In the genomic region with DNA sequence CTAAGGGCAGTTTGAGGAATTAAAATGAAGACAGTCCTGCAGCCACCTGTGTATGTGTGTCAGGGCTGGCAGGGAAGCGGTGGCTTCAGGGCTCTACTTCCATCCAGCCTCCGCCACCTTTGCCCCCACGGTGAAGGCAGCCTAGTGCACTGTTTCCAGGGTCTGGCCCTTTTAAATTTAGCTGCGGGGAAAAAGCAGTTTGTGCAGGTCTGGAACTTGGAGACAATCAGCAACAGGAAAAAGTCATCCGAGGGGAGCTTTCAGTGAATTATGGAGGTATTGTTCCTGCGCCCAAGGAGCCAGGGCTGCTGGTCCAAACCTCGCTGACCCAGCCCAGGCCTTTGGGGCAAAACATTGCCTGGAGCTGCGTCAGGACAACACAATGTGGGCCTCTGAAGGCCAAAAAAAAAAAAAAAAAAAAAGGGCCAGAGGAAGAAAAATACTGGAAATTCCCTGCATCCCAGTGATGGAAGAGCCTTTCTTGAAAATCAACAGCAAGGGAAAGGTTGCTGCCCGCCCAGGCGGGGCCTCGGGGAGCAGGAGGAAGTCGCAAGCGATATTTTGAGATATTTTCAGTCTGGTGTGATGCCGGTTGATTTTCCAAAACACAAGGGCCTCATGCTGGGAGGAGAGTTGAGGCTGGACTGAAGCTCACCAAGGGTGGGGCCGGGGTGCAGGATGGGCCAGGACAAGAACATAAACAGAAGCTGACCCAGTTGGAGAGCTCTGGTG, we compare ENCODE assay signal across 18 cellular contexts. TPM values are rescaled to one million over a fixed set of nuclear protein-coding genes. Genes with fewer than 3 reads are reported as not detected.
DNase-seq lines count a peak whose midpoint lies in the region; ATAC-seq and TF ChIP-seq lines count a peak whose summit lies in the region.
"Had no signal": no experiment of that assay in that cellular context is flagged by ENCODE, and none has a peak within 500 bp of the region (broad histone marks: within the 10 kb centered on the region; RNA-seq: fewer than 3 reads in every experiment).

No MANE protein-coding gene starts in this region.

- no peak overlapping the region for H3K23ac ChIP-seq in trophoblast cell (ENCODE audit: low read length)

- H3K4ac ChIP-seq in trophoblast cell (ENCODE audit: low read depth, low read length): no peak overlapping the region

- WGBS in heart right ventricle, 2 donors: 43 to 61% methylated on average over 15 of the region's 15 CpGs
- WGBS in trophoblast cell (ENCODE audit: extremely low coverage, insufficient coverage, insufficient read length): no CpG with 5 or more reads among the region's 15 CpGs
- 62 to 65% methylated on average over 15 of the region's 15 CpGs for WGBS in upper lobe of left lung, 2 donors

- no peaks in the 10 kb centered on the region for H3K79me2 ChIP-seq in trophoblast cell (ENCODE audit: control insufficient read depth, insufficient read depth, low read length, poor library complexity)

- no peak overlapping the region for H3K18ac ChIP-seq in trophoblast cell (ENCODE audit: low read length)

- H2BK12ac ChIP-seq in trophoblast cell (ENCODE audit: low read length): peak overlapping the region; percentile 56

- H3K4me3 ChIP-seq in ascending aorta (no peak overlapping the region), heart right ventricle (no peak overlapping the region), trophoblast cell (ENCODE audit: low read depth, low read length) (no peak overlapping the region), upper lobe of left lung (no peak overlapping the region)
- H3K4me3 ChIP-seq: K562, pancreas, tibial nerve had no signal

- no peak overlapping the region for H4K12ac ChIP-seq in trophoblast cell (ENCODE audit: low read depth, low read length)

- H3K4me1 ChIP-seq in ascending aorta (peaks cover 0 to 2% of the 10 kb centered on the region in 2 donors), heart right ventricle (peaks cover 14 to 56% (median 35%) of the 10 kb centered on the region in 9 donors), trophoblast cell (ENCODE audit: control insufficient read depth in 1 of 2, insufficient read depth in 2 of 2, low read length in 2 of 2) (peaks cover 5 to 10% of the 10 kb centered on the region in 2 experiments), upper lobe of left lung (peaks cover 12 to 16% (median 14%) of the 10 kb centered on the region in 4 donors)
- H3K4me1 ChIP-seq: foreskin keratinocyte, pancreas had no signal

- peak overlapping the region; percentile 6 for H2BK5ac ChIP-seq in trophoblast cell (ENCODE audit: low read depth, low read length, poor library complexity)

- H4K8ac ChIP-seq in trophoblast cell (ENCODE audit: low read depth, low read length): peak overlapping the region; percentile 36

- H2AFZ ChIP-seq in trophoblast cell (ENCODE audit: insufficient read depth, low read length, poor library complexity): no peak overlapping the region

- no peak overlapping the region for H3K4me2 ChIP-seq in trophoblast cell (ENCODE audit: low read length)

- no peaks in the 10 kb centered on the region for H3K36me3 ChIP-seq in ascending aorta
- no peaks in the 10 kb centered on the region for H3K36me3 ChIP-seq in heart right ventricle
- H3K36me3 ChIP-seq in trophoblast cell (ENCODE audit: control insufficient read depth in 1 of 2, insufficient read depth in 2 of 2, low read length in 2 of 2): no peaks in the 10 kb centered on the region
- no peaks in the 10 kb centered on the region for H3K36me3 ChIP-seq in upper lobe of left lung
- H3K36me3 ChIP-seq: pancreas, tibial nerve had no signal

- no peak overlapping the region for H3K9ac ChIP-seq in trophoblast cell (ENCODE audit: low read length)

- no peaks in the 10 kb centered on the region for H3K79me1 ChIP-seq in trophoblast cell (ENCODE audit: low read length)

- peak overlapping the region; percentile 7 for H3K14ac ChIP-seq in trophoblast cell (ENCODE audit: low read length)

- intact Hi-C loops in ascending aorta (cut with DNase I): no loop called here
- intact Hi-C loops in heart right ventricle (cut with DNase I): loop anchor here in 6 of 10 donors (2.0 to 10.0 kb wide), 4 partner anchors 52 to 129 kb away; no protein-coding TSS in a partner anchor

- no peak for TF ChIP-seq POLR2A in upper lobe of left lung (IDR thresholded peaks at IDR 0.05)

- DNase-seq in ascending aorta (ENCODE audit: low spot score in 2 of 2): no peak
- DNase-seq in heart right ventricle: peak; percentile 51 to 70
- peak; percentile 25 to 68 for DNase-seq in trophoblast cell
- peak in 1 of 2 donors; percentile 56 for DNase-seq in upper lobe of left lung
- no peak for DNase-seq in foreskin melanocyte
- DNase-seq: activated naive CD4-positive, alpha-beta T cell; anterior cingulate cortex; DND-41; foreskin keratinocyte; left colon; NCI-H2081 treated with DMSO at 0.1 percent for 48 hours; NCI-H510A; pancreas had no signal

- peak overlapping the region; percentile 66 for H4K91ac ChIP-seq in trophoblast cell (ENCODE audit: low read depth, low read length)

- TF ChIP-seq CTCF in ascending aorta (IDR thresholded peaks at IDR 0.05) (no peak), heart right ventricle (IDR thresholded peaks at IDR 0.05) (no peak), upper lobe of left lung (IDR thresholded peaks at IDR 0.05) (no peak)

- ATAC-seq in heart right ventricle (peak; percentile 45 to 87 (median 82)), upper lobe of left lung (ENCODE audit: low FRiP score in 2 of 2) (peak in 1 of 2 donors; percentile 54), GM21515 (IDR thresholded peaks at IDR 0.05; ENCODE audit: unreplicated experiment) (no peak), HG02763 (IDR thresholded peaks at IDR 0.05; ENCODE audit: unreplicated experiment) (no peak)
- ATAC-seq: foreskin keratinocyte, K562, left colon, pancreas had no signal

- peak overlapping the region; percentile 11 to 43 for H3K27ac ChIP-seq in ascending aorta
- peak overlapping the region in 9 of 10 donors; percentile 30 to 71 (median 59) for H3K27ac ChIP-seq in heart right ventricle
- peak overlapping the region; percentile 57 for H3K27ac ChIP-seq in trophoblast cell (ENCODE audit: low read depth, low read length)
- H3K27ac ChIP-seq in upper lobe of left lung: peak overlapping the region; percentile 1 to 73 (median 59)
- H3K27ac ChIP-seq: foreskin keratinocyte, pancreas, RWPE1 had no signal

- no peak for TF ChIP-seq EP300 in upper lobe of left lung (IDR thresholded peaks at IDR 0.05)

- H3K27me3 ChIP-seq in ascending aorta (no peaks in the 10 kb centered on the region), heart right ventricle (peaks cover 0 to 21% (median 0%) of the 10 kb centered on the region in 7 donors), trophoblast cell (ENCODE audit: insufficient read depth, low read length) (no peaks in the 10 kb centered on the region), upper lobe of left lung (no peaks in the 10 kb centered on the region)
- H3K27me3 ChIP-seq: tibial nerve had no signal

- H2AK5ac ChIP-seq in trophoblast cell (ENCODE audit: low read length): no peak overlapping the region

- H3K9me3 ChIP-seq in ascending aorta (no peaks in the 10 kb centered on the region), heart right ventricle (no peaks in the 10 kb centered on the region), trophoblast cell (ENCODE audit: insufficient read depth, low read depth, low read length) (peaks cover 4% of the 10 kb centered on the region), upper lobe of left lung (no peaks in the 10 kb centered on the region)
- H3K9me3 ChIP-seq: pancreas, tibial nerve had no signal

- peak overlapping the region; percentile 34 for H2BK120ac ChIP-seq in trophoblast cell (ENCODE audit: insufficient read depth, low read length, poor library complexity)

RNA-seq across cellular contexts. Expression of a gene that starts 25.5 kb away (rescaled TPM):
- total RNA-seq in ascending aorta (112 TPM), heart right ventricle (10 to 100 TPM; 10.8 to 23.4 (median 16.6) TPM), upper lobe of left lung (10 to 100 TPM; 26.8 to 90.4 (median 57.2) TPM)
- polyA plus RNA-seq in heart right ventricle: 10 to 100 TPM in 1 of 2 donors, 1 to 10 TPM in 1; 8.9 to 11.0 TPM
- polyA plus RNA-seq in trophoblast cell (2013): 23.6 and 27.1 TPM in 2 replicates
- total RNA-seq: foreskin keratinocyte had no signal
- polyA plus RNA-seq: foreskin keratinocyte, K562 had no signal

Comparison
In these comparisons a context has a peak if more than half of its experiments do, and no peak if none do; other contexts are left out.
1. DNase-seq: peak in heart right ventricle (2 of 2) and trophoblast cell (2 of 2); none in ascending aorta (0 of 2) and foreskin melanocyte (single experiment).
2. ATAC-seq: peak in heart right ventricle (8 of 8); none in GM21515 (single experiment) and HG02763 (single experiment).
3. Peak in every context shown above with its lines, with median percentiles within 50 percentile points of each other: H3K27ac ChIP-seq.